Comparison of ENCODE assay signal across 1 cellular context in genomic region chr2:11921030-11921583, GRCh38.
TF ChIP-seq lines count a peak whose summit lies in the region.

No MANE protein-coding gene starts in this region.

TF ChIP-seq in H1, 55 proteins besides CTCF, POLR2A, EP300 and RAD21 (continued from another document):
- TF ChIP-seq ATF3 (IDR thresholded peaks at IDR 0.05; ENCODE audit: insufficient read depth, low read depth, low read length) = no peak
